10 cellular contexts compared by ENCODE assay signal in the genomic region with DNA sequence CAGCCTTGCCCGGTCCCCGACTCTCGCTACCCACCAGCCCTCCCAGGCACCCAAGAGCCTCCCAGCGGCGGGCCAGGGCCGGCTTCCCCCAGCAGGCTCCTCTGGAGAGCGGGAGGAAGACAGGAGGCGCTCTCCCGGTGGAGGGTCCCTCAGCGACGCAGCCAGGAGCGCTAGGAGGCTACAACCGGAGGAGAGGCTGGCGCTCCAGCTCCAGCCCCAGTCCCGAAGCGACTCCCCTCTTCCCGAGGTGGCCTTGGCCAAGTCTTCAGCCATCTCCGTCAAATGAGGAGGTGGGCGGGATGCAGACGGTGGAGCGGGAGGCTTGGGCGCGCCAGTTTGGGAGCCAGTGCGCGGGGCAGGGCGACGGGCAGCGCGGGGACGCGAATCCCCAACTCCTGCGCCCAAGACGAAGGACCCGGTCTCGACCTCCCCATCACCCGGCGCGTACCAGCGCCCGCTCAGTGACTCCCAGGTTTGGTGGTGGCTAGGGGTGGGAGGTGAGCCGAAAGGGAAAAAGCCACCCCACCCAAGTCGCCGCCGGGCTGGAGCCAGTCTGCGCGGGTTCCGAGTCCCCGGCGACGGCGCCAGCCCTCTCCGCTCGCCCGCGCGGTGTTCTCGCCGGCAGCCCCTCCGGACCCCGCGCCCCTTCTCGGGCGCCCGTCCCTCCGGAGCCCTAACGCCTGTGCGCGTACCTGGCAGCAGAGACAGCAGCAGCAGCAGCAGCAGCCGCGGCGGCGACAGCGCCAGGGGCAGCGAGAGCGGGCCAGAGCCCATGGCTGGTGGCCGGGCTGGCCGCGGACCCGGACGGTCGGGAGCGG. TPM values are rescaled to one million over a fixed set of nuclear protein-coding genes. Genes with fewer than 3 reads are reported as not detected.
DNase-seq lines count a peak whose midpoint lies in the region; ATAC-seq and TF ChIP-seq lines count a peak whose summit lies in the region.
"Had no signal": no experiment of that assay in that cellular context is flagged by ENCODE, and none has a peak within 500 bp of the region (broad histone marks: within the 10 kb centered on the region; RNA-seq: fewer than 3 reads in every experiment).

No MANE protein-coding gene starts in this region.

- intact Hi-C loops in activated CD8-positive, alpha-beta T cell treated with anti-CD3 and anti-CD28 coated beads for 36 hours (cut with micrococcal nuclease): no loop called here

- no peak for ATAC-seq in activated CD8-positive, alpha-beta T cell treated with anti-CD3 and anti-CD28 coated beads for 36 hours
- peak; percentile 22 to 28 for ATAC-seq in stimulated activated naive B cell treated with anti-CD40 and anti-IgM and Interleukin-4, amounts not matched to agents 10 μg/mL and 1 μg/mL and 100 μg/mL, for 72 hours (replicated peaks)
- ATAC-seq: CD8-positive, alpha-beta T cell had no signal

- DNase-seq in NCI-H2227 (lab: John Stamatoyannopoulos, UW; ENCODE audit: unreplicated experiment): peak; percentile 14
- no peak for DNase-seq in NCI-H2227 treated with DMSO at 0.1 percent for 48 hours (lab: John Stamatoyannopoulos, UW)
- no peak for DNase-seq in activated CD8-positive, alpha-beta T cell treated with anti-CD3 and anti-CD28 coated beads for 36 hours
- DNase-seq in stimulated activated naive B cell treated with anti-CD40 and anti-IgM and Interleukin-4, amounts not matched to agents 10 μg/mL and 1 μg/mL and 100 μg/mL, for 72 hours: no peak
- no peak for DNase-seq in COLO829 (ENCODE audit: low spot score)
- DNase-seq in NAMALWA (ENCODE audit: low spot score): no peak
- no peak for DNase-seq in SJCRH30
- DNase-seq: NCI-H187 had no signal

- POLR2A ChIA-PET in activated CD8-positive, alpha-beta T cell treated with anti-CD3 and anti-CD28 coated beads for 36 hours (lab: Charles Lee): no interaction called here

- H3K9me3 ChIP-seq in SJCRH30 (replicated peaks): no peaks in the 10 kb centered on the region

- no peak overlapping the region for H3K27ac Mint-ChIP-seq in activated CD8-positive, alpha-beta T cell treated with anti-CD3 and anti-CD28 coated beads for 36 hours
- no peak overlapping the region for H3K27ac Mint-ChIP-seq in stimulated activated naive B cell treated with anti-CD40 and anti-IgM and Interleukin-4, amounts not matched to agents 10 μg/mL and 1 μg/mL and 100 μg/mL, for 72 hours
- H3K27ac Mint-ChIP-seq: CD8-positive, alpha-beta T cell had no signal

- no peaks in the 10 kb centered on the region for H3K27me3 ChIP-seq in SJCRH30

- no peak overlapping the region for H3K27ac ChIP-seq in SJCRH30

- H3K4me3 ChIP-seq in iPS-11a (ENCODE audit: low read depth, low read length): peak overlapping the region; percentile 48
- H3K4me3 ChIP-seq in SJCRH30: no peak overlapping the region

- H3K36me3 Mint-ChIP-seq in activated CD8-positive, alpha-beta T cell treated with anti-CD3 and anti-CD28 coated beads for 36 hours (ENCODE audit: low read depth): no peaks in the 10 kb centered on the region
- no peaks in the 10 kb centered on the region for H3K36me3 Mint-ChIP-seq in stimulated activated naive B cell treated with anti-CD40 and anti-IgM and Interleukin-4, amounts not matched to agents 10 μg/mL and 1 μg/mL and 100 μg/mL, for 72 hours
- H3K36me3 Mint-ChIP-seq: CD8-positive, alpha-beta T cell had no signal

- TF ChIP-seq CTCF in activated CD8-positive, alpha-beta T cell treated with anti-CD3 and anti-CD28 coated beads for 36 hours (IDR thresholded peaks at IDR 0.05): no peak

- H3K4me1 ChIP-seq in SJCRH30: no peaks in the 10 kb centered on the region; the same call in 1 of the 2 replicates

- CTCF ChIA-PET in activated CD8-positive, alpha-beta T cell treated with anti-CD3 and anti-CD28 coated beads for 36 hours (lab: Charles Lee): interaction anchor here (0.9 to 3.1 kb wide), 6 partner anchors 19 to 130 kb away, joined by 3 to 38 read pairs (median 4); no protein-coding TSS in a partner anchor

- no peaks in the 10 kb centered on the region for H3K36me3 ChIP-seq in SJCRH30

- H3K4me1 Mint-ChIP-seq in activated CD8-positive, alpha-beta T cell treated with anti-CD3 and anti-CD28 coated beads for 36 hours (ENCODE audit: low read depth): peaks cover 4% of the 10 kb centered on the region
- H3K4me1 Mint-ChIP-seq in stimulated activated naive B cell treated with anti-CD40 and anti-IgM and Interleukin-4, amounts not matched to agents 10 μg/mL and 1 μg/mL and 100 μg/mL, for 72 hours: peaks cover 9% of the 10 kb centered on the region in 2 donors

- H3K27me3 Mint-ChIP-seq in activated CD8-positive, alpha-beta T cell treated with anti-CD3 and anti-CD28 coated beads for 36 hours: peaks cover 42% of the 10 kb centered on the region
- H3K27me3 Mint-ChIP-seq in stimulated activated naive B cell treated with anti-CD40 and anti-IgM and Interleukin-4, amounts not matched to agents 10 μg/mL and 1 μg/mL and 100 μg/mL, for 72 hours: peaks cover 39 to 50% of the 10 kb centered on the region in 2 donors

- H3K4me3 Mint-ChIP-seq in activated CD8-positive, alpha-beta T cell treated with anti-CD3 and anti-CD28 coated beads for 36 hours: peak overlapping the region; percentile 26
- H3K4me3 Mint-ChIP-seq in stimulated activated naive B cell treated with anti-CD40 and anti-IgM and Interleukin-4, amounts not matched to agents 10 μg/mL and 1 μg/mL and 100 μg/mL, for 72 hours: peak overlapping the region in 1 of 2 donors; percentile 49

- no peaks in the 10 kb centered on the region for H3K9me3 Mint-ChIP-seq in activated CD8-positive, alpha-beta T cell treated with anti-CD3 and anti-CD28 coated beads for 36 hours
- no peaks in the 10 kb centered on the region for H3K9me3 Mint-ChIP-seq in stimulated activated naive B cell treated with anti-CD40 and anti-IgM and Interleukin-4, amounts not matched to agents 10 μg/mL and 1 μg/mL and 100 μg/mL, for 72 hours
- H3K9me3 Mint-ChIP-seq: CD8-positive, alpha-beta T cell had no signal

RNA-seq across cellular contexts. Expression of a gene that starts 0.6 kb away (rescaled TPM):
- total RNA-seq in activated CD8-positive, alpha-beta T cell treated with anti-CD3 and anti-CD28 coated beads for 36 hours: not detected
- total RNA-seq in SJCRH30 (2014; rRNA removed; shearing (Covaris generic)): not detected in 2 replicates
- total RNA-seq: CD8-positive, alpha-beta T cell had no signal

RNA-seq across cellular contexts. Expression of a gene that starts 20.8 kb away (rescaled TPM):
- total RNA-seq in activated CD8-positive, alpha-beta T cell treated with anti-CD3 and anti-CD28 coated beads for 36 hours: not detected
- 0.06 TPM in 1 of 2 replicates, not detected in the other for total RNA-seq in SJCRH30 (2014; rRNA removed; shearing (Covaris generic))
- total RNA-seq: CD8-positive, alpha-beta T cell had no signal

RNA-seq across cellular contexts. Expression of a gene that starts 54.9 kb away (rescaled TPM):
- 1 to 10 TPM; 2.0 to 2.7 TPM for total RNA-seq in activated CD8-positive, alpha-beta T cell treated with anti-CD3 and anti-CD28 coated beads for 36 hours
- total RNA-seq in SJCRH30 (2014; rRNA removed; shearing (Covaris generic)): 19.2 and 21.7 TPM in 2 replicates
